Comparison of ENCODE assay signal across 22 cellular contexts in genomic region chr9:127626752-127627493, GRCh38. TPM values are rescaled to one million over a fixed set of nuclear protein-coding genes. Genes with fewer than 3 reads are reported as not detected.
DNase-seq lines count a peak whose midpoint lies in the region; ATAC-seq, FAIRE-seq and TF ChIP-seq lines count a peak whose summit lies in the region.
"Had no signal": no experiment of that assay in that cellular context is flagged by ENCODE, and none has a peak within 500 bp of the region (broad histone marks: within the 10 kb centered on the region; RNA-seq: fewer than 3 reads in every experiment).

No MANE protein-coding gene starts in this region.

- no peak overlapping the region for H3K4me3 ChIP-seq in BE2C (ENCODE audit: low read depth, low read length)
- H3K4me3 ChIP-seq in WERI-Rb-1 (ENCODE audit: low read depth, low read length): no peak overlapping the region
- H3K4me3 ChIP-seq: PC-9, suprapubic skin, uterus had no signal

- no peak overlapping the region for H2AK5ac ChIP-seq in H9 (ENCODE audit: insufficient read length, low read length)

- H2BK5ac ChIP-seq in H9 (ENCODE audit: insufficient read length, low read length): no peak overlapping the region

- ATAC-seq in left ventricle myocardium superior: peak; percentile 47
- ATAC-seq: activated CD8-positive, alpha-beta T cell treated with anti-CD3 and anti-CD28 coated beads, Interleukin-2, amount 10 ng/mL, durations not matched to agents 7 days and 5 days; natural killer cell; stimulated activated memory B cell treated with anti-CD40 and anti-IgM and Interleukin-4, amounts not matched to agents 10 μg/mL and 1 μg/mL and 100 μg/mL, for 72 hours; T-cell had no signal

- no peak overlapping the region for H2BK20ac ChIP-seq in H9 (ENCODE audit: low read depth, low read length, poor library complexity, severe bottlenecking)

- no peaks in the 10 kb centered on the region for H4K20me1 ChIP-seq in H9 (ENCODE audit: control insufficient read depth, insufficient read depth, insufficient read length)

- H4K5ac ChIP-seq in H9 (ENCODE audit: insufficient read length, low read depth, low read length): no peak overlapping the region

- intact Hi-C loops in left ventricle myocardium superior (cut with micrococcal nuclease): no loop called here

- H3K18ac ChIP-seq in H9 (ENCODE audit: insufficient read length, low read depth, low read length): no peak overlapping the region

- no peak overlapping the region for H3K9ac ChIP-seq in H9 (ENCODE audit: extremely low read depth, insufficient read length, low read length)

- H3K9me3 ChIP-seq in H9 (ENCODE audit: control insufficient read depth, low read depth, low read length): no peaks in the 10 kb centered on the region
- no peaks in the 10 kb centered on the region for H3K9me3 ChIP-seq in BE2C
- H3K9me3 ChIP-seq in WERI-Rb-1 (ENCODE audit: severe bottlenecking): no peaks in the 10 kb centered on the region
- H3K9me3 ChIP-seq: suprapubic skin, uterus had no signal

- H3K56ac ChIP-seq in H9 (ENCODE audit: insufficient read length, low read depth, low read length): no peak overlapping the region

- H2BK120ac ChIP-seq in H9 (ENCODE audit: low read depth, low read length, poor library complexity, severe bottlenecking): no peak overlapping the region

- H3K36me3 Mint-ChIP-seq in H9 (ENCODE audit: insufficient read depth in 1 of 3, low read depth in 3 of 3): no peaks in the 10 kb centered on the region
- H3K36me3 Mint-ChIP-seq: natural killer cell; stimulated activated memory B cell treated with anti-CD40 and anti-IgM and Interleukin-4, amounts not matched to agents 10 μg/mL and 1 μg/mL and 100 μg/mL, for 72 hours; T-cell had no signal

- H3K23me2 ChIP-seq in H9 (ENCODE audit: insufficient read length, low read depth, low read length, poor library complexity, severe bottlenecking): no peaks in the 10 kb centered on the region

- H3K27ac ChIP-seq in H9 (ENCODE audit: insufficient read length, low read depth, low read length) (no peak overlapping the region), WERI-Rb-1 (no peak overlapping the region)
- H3K27ac ChIP-seq: epithelial cell of prostate, PC-9, suprapubic skin, uterus had no signal

- no peak overlapping the region for H4K8ac ChIP-seq in H9 (replicated peaks; ENCODE audit: insufficient read length, low read depth, low read length)

- no peak overlapping the region for H3K4me2 ChIP-seq in H9 (ENCODE audit: insufficient read depth, insufficient read length, low read length)
- H3K4me2 ChIP-seq: PC-9 had no signal

- H3K4me1 ChIP-seq in H9 (ENCODE audit: insufficient read depth, low read length) (peaks cover 6% of the 10 kb centered on the region; the same call in 1 of the 2 replicates), BE2C (peaks cover 10% of the 10 kb centered on the region)

- H3K23ac ChIP-seq in H9 (ENCODE audit: insufficient read length, low read depth, low read length): peak overlapping the region; percentile 52

- H2BK12ac ChIP-seq in H9 (ENCODE audit: insufficient read length, low read depth, low read length): no peak overlapping the region

- peaks cover 16 to 23% of the 10 kb centered on the region in 2 experiments for H3K4me1 Mint-ChIP-seq in H9
- H3K4me1 Mint-ChIP-seq: natural killer cell; stimulated activated memory B cell treated with anti-CD40 and anti-IgM and Interleukin-4, amounts not matched to agents 10 μg/mL and 1 μg/mL and 100 μg/mL, for 72 hours had no signal

- H4K91ac ChIP-seq in H9 (ENCODE audit: insufficient read length, low read depth, low read length): no peak overlapping the region

- no peak overlapping the region for H3K4me3 Mint-ChIP-seq in H9
- H3K4me3 Mint-ChIP-seq: activated CD8-positive, alpha-beta T cell treated with anti-CD3 and anti-CD28 coated beads, Interleukin-2, amount 10 ng/mL, durations not matched to agents 7 days and 5 days; brain; natural killer cell; stimulated activated memory B cell treated with anti-CD40 and anti-IgM and Interleukin-4, amounts not matched to agents 10 μg/mL and 1 μg/mL and 100 μg/mL, for 72 hours; T-cell had no signal

- no peak overlapping the region for H3K4ac ChIP-seq in H9 (ENCODE audit: low read depth, low read length)

- H3K9me3 Mint-ChIP-seq in H9: no peaks in the 10 kb centered on the region
- H3K9me3 Mint-ChIP-seq: natural killer cell, T-cell had no signal

- H2AFZ ChIP-seq in H9 (ENCODE audit: low read length): no peak overlapping the region
- H2AFZ ChIP-seq: PC-9 had no signal

- no peaks in the 10 kb centered on the region for H3K27me3 Mint-ChIP-seq in H9 (ENCODE audit: low read depth)
- H3K27me3 Mint-ChIP-seq: T-cell had no signal

- H2BK15ac ChIP-seq in H9 (ENCODE audit: low read depth, low read length): no peak overlapping the region

- H3T11ph ChIP-seq in H9 (ENCODE audit: low read length): no peak overlapping the region

- no CpG with 5 or more reads among the region's 8 CpGs for WGBS in H9 (ENCODE audit: extremely low coverage, insufficient read length, low lambda C conversion rate)

- H3K27ac Mint-ChIP-seq in H9: peak overlapping the region in 1 of 3 experiments; percentile 67; a peak in 1 of 7 replicates
- H3K27ac Mint-ChIP-seq: activated CD8-positive, alpha-beta T cell treated with anti-CD3 and anti-CD28 coated beads, Interleukin-2, amount 10 ng/mL, durations not matched to agents 7 days and 5 days; brain; natural killer cell; stimulated activated memory B cell treated with anti-CD40 and anti-IgM and Interleukin-4, amounts not matched to agents 10 μg/mL and 1 μg/mL and 100 μg/mL, for 72 hours; T-cell had no signal

- H3K36me3 ChIP-seq in BE2C (no peaks in the 10 kb centered on the region), WERI-Rb-1 (peaks cover 6% of the 10 kb centered on the region)
- H3K36me3 ChIP-seq: suprapubic skin, uterus had no signal

- DNase-seq in D341Med (ENCODE audit: low spot score) (peak; percentile 53), H9 (no peak), NCI-H2081 treated with DMSO at 0.1 percent for 48 hours (lab: John Stamatoyannopoulos, UW) (peak; percentile 1), left ventricle myocardium superior (no peak), BE2C (no peak), RCC 7860 (ENCODE audit: low spot score) (no peak), WERI-Rb-1 (no peak)
- DNase-seq: activated CD8-positive, alpha-beta T cell treated with anti-CD3 and anti-CD28 coated beads, Interleukin-2, amount 10 ng/mL, durations not matched to agents 7 days and 5 days; activated gamma-delta T cell treated with Interleukin-2 at 50 U/mL for 16 hours; GOT3; natural killer cell; NCI-H187; NCI-H345; PC-9; stimulated activated CD4-positive, alpha-beta T cell treated with anti-CD3 and anti-CD28 coated beads, Interleukin-4, amount 100 ng/mL, for 1 hour; T-cell; uterus had no signal

- no peak for FAIRE-seq in RCC 7860 (lab: Jason Lieb, UNC)
- FAIRE-seq: TTC549 had no signal

- no peaks in the 10 kb centered on the region for H3K79me1 ChIP-seq in H9 (ENCODE audit: insufficient read depth, low read depth, low read length, poor library complexity, severe bottlenecking)

- H3K27me3 ChIP-seq in H9 (ENCODE audit: insufficient read depth, low read length): no peaks in the 10 kb centered on the region
- H3K27me3 ChIP-seq in BE2C: no peaks in the 10 kb centered on the region
- H3K27me3 ChIP-seq in WERI-Rb-1 (ENCODE audit: insufficient read depth, low read depth, severe bottlenecking): no peaks in the 10 kb centered on the region
- H3K27me3 ChIP-seq: suprapubic skin, uterus had no signal

- H3K14ac ChIP-seq in H9 (ENCODE audit: insufficient read depth, low read length): no peak overlapping the region

- H3K79me2 ChIP-seq in H9 (ENCODE audit: insufficient read depth, low read length): no peaks in the 10 kb centered on the region; the same call in 1 of the 2 replicates

- TF ChIP-seq CTCF in H9 (conservative IDR thresholded peaks at IDR 0.05) (no peak), BE2C (IDR thresholded peaks at IDR 0.05; ENCODE audit: low read depth, low read length) (no peak), WERI-Rb-1 (IDR thresholded peaks at IDR 0.05; ENCODE audit: low read depth, low read length) (no peak)

RNA-seq across cellular contexts. Expression of gene STXBP1, which starts 14.8 kb away (rescaled TPM):
- total RNA-seq in H9 (2021) (22.1 and 22.3 TPM in 2 replicates), left ventricle myocardium superior (49.4 TPM)
- 118 TPM for polyA plus RNA-seq in BE2C (2012; ENCODE audit: insufficient read depth, insufficient read length, low read depth)

Comparison
In these comparisons a context has a peak if more than half of its experiments do, and no peak if none do; other contexts are left out.
1. DNase-seq: peak in D341Med (single experiment) and NCI-H2081 treated with DMSO at 0.1 percent for 48 hours (single experiment); none in H9 (single experiment), left ventricle myocardium superior (single experiment), BE2C (single experiment), RCC 7860 (single experiment) and WERI-Rb-1 (single experiment).